ENCODE assay signal across 1 cellular context in genomic region chr11:66983275-66983924, GRCh38.
A peak's percentile ranks its signal among the peaks of the same experiment; 100 is the strongest.
TF ChIP-seq lines count a peak whose summit lies in the region.

No MANE protein-coding gene starts in this region.

TF ChIP-seq in K562, 482 proteins besides CTCF, POLR2A, EP300 and RAD21:
- TF ChIP-seq ELK1 (CRISPR knock-in tag; IDR thresholded peaks at IDR 0.05), result no peak
- TF ChIP-seq ZNF316 (IDR thresholded peaks at IDR 0.05), result peak; percentile 81
- TF ChIP-seq TRIM24 (IDR thresholded peaks at IDR 0.05), result peak; percentile 25 to 40; a peak in 2 of 4 replicates
- TF ChIP-seq CBX3 (IDR thresholded peaks at IDR 0.05; ENCODE audit: borderline replicate concordance in 1 of 2, low read length in 2 of 2), result peak in 1 of 2 experiments; percentile 44; a peak in 1 of 3 replicates
- no peak for TF ChIP-seq E4F1 (CRISPR knock-in tag; IDR thresholded peaks at IDR 0.05; ENCODE audit: borderline replicate concordance)
- no peak for TF ChIP-seq SNAPC5 (CRISPR knock-in tag; IDR thresholded peaks at IDR 0.05)
- peak; percentile 59; the same call in 1 of the 2 replicates for TF ChIP-seq TRIM28 (IDR thresholded peaks at IDR 0.05)
